ENCODE assay signal across 8 cellular contexts in genomic region chr12:119876761-119877638, GRCh38. TPM values are rescaled to one million over a fixed set of nuclear protein-coding genes. Genes with fewer than 3 reads are reported as not detected.
A peak's percentile ranks its signal among the peaks of the same experiment; 100 is the strongest.
DNase-seq lines count a peak whose midpoint lies in the region; TF ChIP-seq lines count a peak whose summit lies in the region.

TSS of gene CIT (minus strand) at chr12:119877320. CDS start at chr12:119876168, 1,152 bp downstream.

- no peak within 1 kb of the TSS for H3K27ac Mint-ChIP-seq in nephron progenitor cell
- peak within 1 kb of the TSS; percentile 47 for H3K27ac Mint-ChIP-seq in stimulated activated naive CD8-positive, alpha-beta T cell treated with anti-CD3 and anti-CD28 coated beads, Interleukin-15, Interleukin-2, amounts not matched to agents 100 ng/mL and 50 ng/mL, for 24 hours

- H3K9me3 ChIP-seq in HAP-1, result no peaks in the 10 kb centered on the region
- peaks cover 8% of the 10 kb centered on the region for H3K9me3 ChIP-seq in MG63

- DNase-seq in G401 (ENCODE audit: low spot score) (peak; percentile 96), HAP-1 (ENCODE audit: low spot score in 2 of 2) (peak; percentile 94 to 98), MG63 (peak; percentile 89), SHP77 (lab: John Stamatoyannopoulos, UW) (peak; percentile 98), fibroblast of the conjunctiva (ENCODE audit: low read depth) (peak; percentile 92), nephron progenitor cell (peak; percentile 92)
- DNase-seq in activated T-helper 9 cell treated with anti-CD3 and anti-CD28 coated beads, Interleukin-2, amount 50 U/mL, for 16 hours (ENCODE audit: low read depth), result peak; percentile 73

- H3K27me3 Mint-ChIP-seq in nephron progenitor cell (ENCODE audit: low read depth, poor library complexity), result peaks cover 14% of the 10 kb centered on the region
- peaks cover 12% of the 10 kb centered on the region for H3K27me3 Mint-ChIP-seq in stimulated activated naive CD8-positive, alpha-beta T cell treated with anti-CD3 and anti-CD28 coated beads, Interleukin-15, Interleukin-2, amounts not matched to agents 100 ng/mL and 50 ng/mL, for 24 hours

- H3K27me3 ChIP-seq in HAP-1 (ENCODE audit: low read depth), result no peaks in the 10 kb centered on the region
- H3K27me3 ChIP-seq in MG63, result no peaks in the 10 kb centered on the region

- H3K4me3 ChIP-seq in HAP-1, result peak within 1 kb of the TSS; percentile 95
- peak within 1 kb of the TSS; percentile 95 for H3K4me3 ChIP-seq in MG63

- peaks cover 32% of the 10 kb centered on the region for H3K36me3 ChIP-seq in HAP-1 (replicated peaks)
- H3K36me3 ChIP-seq in MG63, result peaks cover 17% of the 10 kb centered on the region

- in situ Hi-C loops in G401 (cut with HindIII; ENCODE audit: low sequenced_read_pairs), result no loop called here
- in situ Hi-C loops in HAP-1 (cut with MboI; ENCODE audit: low sequenced_read_pairs), result no loop called here

- peak within 1 kb of the TSS; percentile 97 for H3K4me3 Mint-ChIP-seq in nephron progenitor cell
- peak within 1 kb of the TSS; percentile 94 for H3K4me3 Mint-ChIP-seq in stimulated activated naive CD8-positive, alpha-beta T cell treated with anti-CD3 and anti-CD28 coated beads, Interleukin-15, Interleukin-2, amounts not matched to agents 100 ng/mL and 50 ng/mL, for 24 hours

- no peaks in the 10 kb centered on the region for H3K9me3 Mint-ChIP-seq in nephron progenitor cell
- H3K9me3 Mint-ChIP-seq in stimulated activated naive CD8-positive, alpha-beta T cell treated with anti-CD3 and anti-CD28 coated beads, Interleukin-15, Interleukin-2, amounts not matched to agents 100 ng/mL and 50 ng/mL, for 24 hours, result no peaks in the 10 kb centered on the region

- peaks cover 20% of the 10 kb centered on the region for H3K4me1 Mint-ChIP-seq in nephron progenitor cell
- H3K4me1 Mint-ChIP-seq in stimulated activated naive CD8-positive, alpha-beta T cell treated with anti-CD3 and anti-CD28 coated beads, Interleukin-15, Interleukin-2, amounts not matched to agents 100 ng/mL and 50 ng/mL, for 24 hours (ENCODE audit: low read depth), result peaks cover 10% of the 10 kb centered on the region

- no peak for TF ChIP-seq CTCF in nephron progenitor cell (IDR thresholded peaks at IDR 0.05)

- H3K4me1 ChIP-seq in HAP-1, result peaks cover 9% of the 10 kb centered on the region

- H3K36me3 Mint-ChIP-seq in nephron progenitor cell (ENCODE audit: low read depth), result peaks cover 23% of the 10 kb centered on the region
- peaks cover 11% of the 10 kb centered on the region for H3K36me3 Mint-ChIP-seq in stimulated activated naive CD8-positive, alpha-beta T cell treated with anti-CD3 and anti-CD28 coated beads, Interleukin-15, Interleukin-2, amounts not matched to agents 100 ng/mL and 50 ng/mL, for 24 hours (ENCODE audit: low read depth)

RNA-seq across cellular contexts. Expression of gene CIT, which starts in this region (rescaled TPM):
- total RNA-seq in G401 (2014; rRNA removed; shearing (Covaris generic)), result 11.3 and 27.2 TPM in 2 replicates
- total RNA-seq in MG63 (2014; rRNA removed; shearing (Covaris generic); ENCODE audit: low replicate concordance), result 4.1 and 5.6 TPM in 2 replicates

Comparison
In these comparisons a context has a peak if more than half of its experiments do, and no peak if none do; other contexts are left out.
1. Peak in every context shown above with its lines: DNase-seq and H3K4me3 ChIP-seq.